19 cellular contexts compared by ENCODE assay signal in the genomic region with DNA sequence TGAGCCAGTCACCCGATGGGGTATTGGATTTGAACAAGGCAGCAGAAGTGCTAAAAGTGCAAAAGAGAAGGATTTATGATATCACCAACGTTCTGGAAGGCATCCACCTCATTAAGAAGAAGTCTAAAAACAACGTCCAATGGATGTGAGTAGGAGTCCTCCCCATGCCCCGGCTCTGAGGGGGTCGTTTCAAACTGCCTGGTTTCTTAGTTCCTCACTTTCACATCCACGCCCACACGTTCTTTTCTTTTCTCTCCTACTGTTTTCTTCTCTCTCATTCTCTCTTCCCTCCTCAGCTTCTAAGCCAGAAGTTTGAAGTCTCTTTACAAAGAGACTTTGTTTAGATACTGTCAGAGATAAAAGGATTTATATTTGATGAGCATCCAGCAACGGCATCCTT.
"Had no signal": no experiment of that assay in that cellular context is flagged by ENCODE, and none has a peak within 500 bp of the region (broad histone marks: within the 10 kb centered on the region; RNA-seq: fewer than 3 reads in every experiment).

No MANE protein-coding gene starts in this region.

- H3K4me3 Mint-ChIP-seq: activated naive CD4-positive, alpha-beta T cell treated with anti-CD3 and anti-CD28 coated beads, Interleukin-2, amount 50 U/mL, for 24 hours; activated T-cell treated with anti-CD3 and anti-CD28 coated beads, Interleukin-2, amount 50 U/mL, for 4 hours; nephron; stimulated activated effector memory CD8-positive, alpha-beta T cell treated with anti-CD3 and anti-CD28 coated beads, Interleukin-12 subunit alpha, Interleukin-12 subunit beta, amount 100 ng/mL, for 72 hours; T-helper 1 cell treated with Interleukin-12 subunit alpha and Interleukin-12 subunit beta and Interleukin-4 antibody, amounts not matched to agents 30 μg/mL and 1 μg/mL, for 36 hours had no signal

- H3K9me3 ChIP-seq: body of pancreas, heart right ventricle, right lobe of liver, transverse colon had no signal

- DNase-seq: activated T-cell treated with anti-CD3 and anti-CD28 coated beads, Interleukin-2, amount 50 U/mL, for 4 hours; anterior cingulate cortex; body of pancreas; cortex of kidney; heart right ventricle; left colon; mesenchymal stem cell; occipital lobe; posterior cingulate gyrus; right lobe of liver; small intestine; stimulated activated CD4-positive, alpha-beta T cell treated with anti-CD3 and anti-CD28 coated beads, Interleukin-2, amount 100 ng/mL, for 24 hours; T1000; transverse colon had no signal

- H3K27me3 Mint-ChIP-seq: activated naive CD4-positive, alpha-beta T cell treated with anti-CD3 and anti-CD28 coated beads, Interleukin-2, amount 50 U/mL, for 24 hours had no signal

- H3K9me3 Mint-ChIP-seq: activated naive CD4-positive, alpha-beta T cell treated with anti-CD3 and anti-CD28 coated beads, Interleukin-2, amount 50 U/mL, for 24 hours; activated T-cell treated with anti-CD3 and anti-CD28 coated beads, Interleukin-2, amount 50 U/mL, for 4 hours; nephron; stimulated activated effector memory CD8-positive, alpha-beta T cell treated with anti-CD3 and anti-CD28 coated beads, Interleukin-12 subunit alpha, Interleukin-12 subunit beta, amount 100 ng/mL, for 72 hours; T-helper 1 cell treated with Interleukin-12 subunit alpha and Interleukin-12 subunit beta and Interleukin-4 antibody, amounts not matched to agents 30 μg/mL and 1 μg/mL, for 36 hours had no signal

- H3K27me3 ChIP-seq: body of pancreas, cardiac muscle cell, heart right ventricle, right lobe of liver, transverse colon had no signal

- H3K27ac Mint-ChIP-seq: activated naive CD4-positive, alpha-beta T cell treated with anti-CD3 and anti-CD28 coated beads, Interleukin-2, amount 50 U/mL, for 24 hours; nephron; stimulated activated effector memory CD8-positive, alpha-beta T cell treated with anti-CD3 and anti-CD28 coated beads, Interleukin-12 subunit alpha, Interleukin-12 subunit beta, amount 100 ng/mL, for 72 hours; T-helper 1 cell treated with Interleukin-12 subunit alpha and Interleukin-12 subunit beta and Interleukin-4 antibody, amounts not matched to agents 30 μg/mL and 1 μg/mL, for 36 hours had no signal

- H3K4me1 Mint-ChIP-seq: activated naive CD4-positive, alpha-beta T cell treated with anti-CD3 and anti-CD28 coated beads, Interleukin-2, amount 50 U/mL, for 24 hours; nephron; stimulated activated effector memory CD8-positive, alpha-beta T cell treated with anti-CD3 and anti-CD28 coated beads, Interleukin-12 subunit alpha, Interleukin-12 subunit beta, amount 100 ng/mL, for 72 hours had no signal

- H3K27ac ChIP-seq: body of pancreas, cardiac muscle cell, heart right ventricle, right lobe of liver, transverse colon had no signal

- H3K4me1 ChIP-seq: body of pancreas, right lobe of liver, transverse colon had no signal

- H3K4me3 ChIP-seq: body of pancreas, cardiac muscle cell, heart right ventricle, right lobe of liver, transverse colon had no signal

- ATAC-seq: activated T-cell treated with anti-CD3 and anti-CD28 coated beads, Interleukin-2, amount 50 U/mL, for 4 hours; body of pancreas; heart right ventricle; left colon; right lobe of liver; stimulated activated effector memory CD8-positive, alpha-beta T cell treated with anti-CD3 and anti-CD28 coated beads, Interleukin-12 subunit alpha, Interleukin-12 subunit beta, amount 100 ng/mL, for 72 hours had no signal
